ENCODE assay signal across 8 cellular contexts in the genomic region with DNA sequence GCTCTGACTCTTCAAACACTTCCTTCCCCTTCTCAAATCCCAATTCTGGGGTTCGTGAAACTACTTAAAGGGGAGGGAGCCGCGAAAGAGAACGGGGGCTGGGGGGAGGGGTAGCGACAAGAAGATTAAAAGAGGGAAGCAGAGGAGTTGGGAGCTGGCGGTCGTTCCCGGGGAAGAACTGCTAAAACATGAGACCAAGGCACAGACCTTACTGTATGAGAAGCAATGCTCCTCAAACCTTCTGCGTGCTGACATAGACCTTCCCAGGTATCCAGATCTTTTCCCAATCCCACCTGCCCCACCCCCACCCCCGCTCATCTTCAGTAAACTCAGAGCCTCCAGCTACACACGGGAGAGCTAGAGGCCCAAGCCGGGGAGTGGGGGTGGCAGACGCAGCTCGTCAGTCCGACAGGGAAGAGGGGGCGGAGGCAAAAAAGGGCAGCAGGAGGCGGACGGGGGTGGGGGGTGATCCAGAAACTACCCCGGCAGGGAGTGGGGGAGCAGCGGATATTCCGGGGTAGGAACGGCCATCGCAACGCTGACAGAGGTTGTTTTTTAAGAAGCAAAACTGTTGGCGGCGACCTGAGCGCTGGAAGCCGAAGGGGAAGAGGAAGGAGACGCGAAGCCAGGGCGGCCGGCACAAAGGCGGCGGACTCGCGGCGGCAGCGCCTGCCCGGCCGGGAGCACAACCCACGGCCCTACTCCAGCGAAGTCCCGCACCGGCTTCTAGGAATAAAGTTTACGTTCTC.
A peak's percentile ranks its signal among the peaks of the same experiment; 100 is the strongest.
DNase-seq lines count a peak whose midpoint lies in the region; ATAC-seq and TF ChIP-seq lines count a peak whose summit lies in the region.

No MANE protein-coding gene starts in this region.

- no peaks in the 10 kb centered on the region for H3K36me3 ChIP-seq in iPS DF 6.9 (ENCODE audit: control insufficient read depth, insufficient read depth, low read length)

- H3K27me3 ChIP-seq in iPS DF 6.9 (ENCODE audit: control insufficient read depth, insufficient read depth, low read length): no peaks in the 10 kb centered on the region

- no CpG with 5 or more reads among the region's 45 CpGs for WGBS in iPS DF 6.9 (ENCODE audit: insufficient coverage, insufficient read length)

- ATAC-seq in GM18511 (IDR thresholded peaks at IDR 0.05; ENCODE audit: unreplicated experiment): peak; percentile 77
- ATAC-seq in HG02970 (IDR thresholded peaks at IDR 0.05; ENCODE audit: low FRiP score, unreplicated experiment): peak; percentile 62

- no peaks in the 10 kb centered on the region for H3K4me1 ChIP-seq in iPS DF 6.9 (ENCODE audit: control insufficient read depth, insufficient read depth, low read length)

- no peak for TF ChIP-seq CTCF in retinal pigment epithelial cell (conservative IDR thresholded peaks at IDR 0.05; ENCODE audit: low read depth, low read length)

- H3K9me3 ChIP-seq in iPS DF 6.9 (ENCODE audit: control insufficient read depth, insufficient read depth, low read length): no peaks in the 10 kb centered on the region

- peak overlapping the region; percentile 54 for H3K27ac ChIP-seq in iPS DF 6.9 (ENCODE audit: low read length)

- DNase-seq in 8988T (peak; percentile 47), NCI-H2029 treated with DMSO at 0.1 percent for 48 hours (lab: John Stamatoyannopoulos, UW) (peak; percentile 87), T-helper 9 cell (peak; percentile 14), brain pericyte (ENCODE audit: low read depth, low spot score) (peak; percentile 74), iPS DF 6.9 (ENCODE audit: low read depth, low spot score) (no peak), retinal pigment epithelial cell (ENCODE audit: low read depth) (peak; percentile 54)

- H3K4me3 ChIP-seq in iPS DF 6.9 (ENCODE audit: low read length): peak overlapping the region; percentile 86
- peak overlapping the region; percentile 75 for H3K4me3 ChIP-seq in retinal pigment epithelial cell (ENCODE audit: low read length)
